Comparison of ENCODE assay signal across 1 cellular context in the genomic region with DNA sequence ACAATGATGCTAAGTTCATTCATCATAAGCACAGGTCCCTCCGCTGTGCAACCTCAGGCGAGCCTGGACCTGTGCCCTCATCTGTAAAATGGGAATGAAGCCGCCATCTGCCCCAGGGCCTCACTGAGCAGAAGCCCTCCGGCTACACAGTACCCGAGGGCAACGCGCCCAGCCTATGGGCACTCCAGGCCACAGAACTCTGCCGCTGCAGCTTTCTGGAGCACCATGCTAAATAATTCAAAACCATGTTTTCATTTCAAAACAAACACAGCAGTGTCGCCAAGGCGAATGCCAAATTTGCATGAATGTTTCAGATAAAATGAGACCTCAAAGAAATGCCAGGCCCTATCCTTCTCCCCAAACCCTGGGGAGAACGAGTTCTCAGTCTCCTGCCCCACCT.
TF ChIP-seq lines count a peak whose summit lies in the region.

No MANE protein-coding gene starts in this region.

TF ChIP-seq in GM23338, 12 proteins besides CTCF, POLR2A, EP300 and RAD21 (continued from another document):
- TF ChIP-seq, protein P1, sequence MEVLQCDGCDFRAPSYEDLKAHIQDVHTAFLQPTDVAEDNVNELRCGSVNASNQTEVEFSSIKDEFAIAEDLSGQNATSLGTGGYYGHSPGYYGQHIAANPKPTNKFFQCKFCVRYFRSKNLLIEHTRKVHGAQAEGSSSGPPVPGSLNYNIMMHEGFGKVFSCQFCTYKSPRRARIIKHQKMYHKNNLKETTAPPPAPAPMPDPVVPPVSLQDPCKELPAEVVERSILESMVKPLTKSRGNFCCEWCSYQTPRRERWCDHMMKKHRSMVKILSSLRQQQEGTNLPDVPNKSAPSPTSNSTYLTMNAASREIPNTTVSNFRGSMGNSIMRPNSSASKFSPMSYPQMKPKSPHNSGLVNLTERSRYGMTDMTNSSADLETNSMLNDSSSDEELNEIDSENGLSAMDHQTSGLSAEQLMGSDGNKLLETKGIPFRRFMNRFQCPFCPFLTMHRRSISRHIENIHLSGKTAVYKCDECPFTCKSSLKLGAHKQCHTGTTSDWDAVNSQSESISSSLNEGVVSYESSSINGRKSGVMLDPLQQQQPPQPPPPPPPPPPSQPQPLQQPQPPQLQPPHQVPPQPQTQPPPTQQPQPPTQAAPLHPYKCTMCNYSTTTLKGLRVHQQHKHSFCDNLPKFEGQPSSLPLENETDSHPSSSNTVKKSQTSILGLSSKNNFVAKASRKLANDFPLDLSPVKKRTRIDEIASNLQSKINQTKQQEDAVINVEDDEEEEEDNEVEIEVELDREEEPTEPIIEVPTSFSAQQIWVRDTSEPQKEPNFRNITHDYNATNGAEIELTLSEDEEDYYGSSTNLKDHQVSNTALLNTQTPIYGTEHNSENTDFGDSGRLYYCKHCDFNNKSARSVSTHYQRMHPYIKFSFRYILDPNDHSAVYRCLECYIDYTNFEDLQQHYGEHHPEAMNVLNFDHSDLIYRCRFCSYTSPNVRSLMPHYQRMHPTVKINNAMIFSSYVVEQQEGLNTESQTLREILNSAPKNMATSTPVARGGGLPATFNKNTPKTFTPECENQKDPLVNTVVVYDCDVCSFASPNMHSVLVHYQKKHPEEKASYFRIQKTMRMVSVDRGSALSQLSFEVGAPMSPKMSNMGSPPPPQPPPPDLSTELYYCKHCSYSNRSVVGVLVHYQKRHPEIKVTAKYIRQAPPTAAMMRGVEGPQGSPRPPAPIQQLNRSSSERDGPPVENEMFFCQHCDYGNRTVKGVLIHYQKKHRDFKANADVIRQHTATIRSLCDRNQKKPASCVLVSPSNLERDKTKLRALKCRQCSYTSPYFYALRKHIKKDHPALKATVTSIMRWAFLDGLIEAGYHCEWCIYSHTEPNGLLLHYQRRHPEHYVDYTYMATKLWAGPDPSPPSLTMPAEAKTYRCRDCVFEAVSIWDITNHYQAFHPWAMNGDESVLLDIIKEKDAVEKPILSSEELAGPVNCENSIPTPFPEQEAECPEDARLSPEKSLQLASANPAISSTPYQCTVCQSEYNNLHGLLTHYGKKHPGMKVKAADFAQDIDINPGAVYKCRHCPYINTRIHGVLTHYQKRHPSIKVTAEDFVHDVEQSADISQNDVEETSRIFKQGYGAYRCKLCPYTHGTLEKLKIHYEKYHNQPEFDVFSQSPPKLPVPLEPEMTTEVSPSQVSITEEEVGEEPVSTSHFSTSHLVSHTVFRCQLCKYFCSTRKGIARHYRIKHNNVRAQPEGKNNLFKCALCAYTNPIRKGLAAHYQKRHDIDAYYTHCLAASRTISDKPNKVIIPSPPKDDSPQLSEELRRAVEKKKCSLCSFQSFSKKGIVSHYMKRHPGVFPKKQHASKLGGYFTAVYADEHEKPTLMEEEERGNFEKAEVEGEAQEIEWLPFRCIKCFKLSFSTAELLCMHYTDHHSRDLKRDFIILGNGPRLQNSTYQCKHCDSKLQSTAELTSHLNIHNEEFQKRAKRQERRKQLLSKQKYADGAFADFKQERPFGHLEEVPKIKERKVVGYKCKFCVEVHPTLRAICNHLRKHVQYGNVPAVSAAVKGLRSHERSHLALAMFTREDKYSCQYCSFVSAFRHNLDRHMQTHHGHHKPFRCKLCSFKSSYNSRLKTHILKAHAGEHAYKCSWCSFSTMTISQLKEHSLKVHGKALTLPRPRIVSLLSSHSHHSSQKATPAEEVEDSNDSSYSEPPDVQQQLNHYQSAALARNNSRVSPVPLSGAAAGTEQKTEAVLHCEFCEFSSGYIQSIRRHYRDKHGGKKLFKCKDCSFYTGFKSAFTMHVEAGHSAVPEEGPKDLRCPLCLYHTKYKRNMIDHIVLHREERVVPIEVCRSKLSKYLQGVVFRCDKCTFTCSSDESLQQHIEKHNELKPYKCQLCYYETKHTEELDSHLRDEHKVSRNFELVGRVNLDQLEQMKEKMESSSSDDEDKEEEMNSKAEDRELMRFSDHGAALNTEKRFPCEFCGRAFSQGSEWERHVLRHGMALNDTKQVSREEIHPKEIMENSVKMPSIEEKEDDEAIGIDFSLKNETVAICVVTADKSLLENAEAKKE (CRISPR knock-in tag; IDR thresholded peaks at IDR 0.05) = no peak
- TF ChIP-seq JUNB (IDR thresholded peaks at IDR 0.05; ENCODE audit: unreplicated experiment) (no peak), POLR2AphosphoS5 (IDR thresholded peaks at IDR 0.05; ENCODE audit: low read depth) (no peak), EZH2phosphoT487 (IDR thresholded peaks at IDR 0.05; ENCODE audit: unreplicated experiment) (no peak)
- TF ChIP-seq, protein P2, sequence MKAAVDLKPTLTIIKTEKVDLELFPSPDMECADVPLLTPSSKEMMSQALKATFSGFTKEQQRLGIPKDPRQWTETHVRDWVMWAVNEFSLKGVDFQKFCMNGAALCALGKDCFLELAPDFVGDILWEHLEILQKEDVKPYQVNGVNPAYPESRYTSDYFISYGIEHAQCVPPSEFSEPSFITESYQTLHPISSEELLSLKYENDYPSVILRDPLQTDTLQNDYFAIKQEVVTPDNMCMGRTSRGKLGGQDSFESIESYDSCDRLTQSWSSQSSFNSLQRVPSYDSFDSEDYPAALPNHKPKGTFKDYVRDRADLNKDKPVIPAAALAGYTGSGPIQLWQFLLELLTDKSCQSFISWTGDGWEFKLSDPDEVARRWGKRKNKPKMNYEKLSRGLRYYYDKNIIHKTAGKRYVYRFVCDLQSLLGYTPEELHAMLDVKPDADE (IDR thresholded peaks at IDR 0.05) = no peak
